In the genomic region with DNA sequence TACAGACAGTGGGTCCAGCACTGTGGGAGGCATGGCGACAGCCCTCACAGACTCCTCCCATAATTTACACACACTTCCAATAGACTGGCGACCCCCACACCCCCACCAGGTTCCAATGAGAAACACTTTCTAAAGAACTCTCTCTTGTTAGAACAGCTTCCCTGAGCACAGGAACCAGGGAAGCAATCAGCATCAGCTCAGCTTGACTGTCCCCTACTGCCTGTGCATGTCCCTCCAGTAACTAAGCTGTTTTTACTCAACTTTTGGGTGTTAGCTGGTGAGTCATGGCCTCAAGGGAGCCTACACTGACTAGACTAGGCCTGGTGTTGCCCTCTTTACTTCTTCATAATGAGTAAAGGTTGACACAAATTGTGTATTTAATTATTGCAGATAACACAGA, we compare ENCODE assay signal across 9 cellular contexts. TPM values are rescaled to one million over a fixed set of nuclear protein-coding genes. Genes with fewer than 3 reads are reported as not detected.
DNase-seq lines count a peak whose midpoint lies in the region; ATAC-seq and TF ChIP-seq lines count a peak whose summit lies in the region.
"Had no signal": no experiment of that assay in that cellular context is flagged by ENCODE, and none has a peak within 500 bp of the region (broad histone marks: within the 10 kb centered on the region; RNA-seq: fewer than 3 reads in every experiment).

No MANE protein-coding gene starts in this region.

- CTCF ChIA-PET in mammary epithelial cell (lab: Charles Lee; ENCODE audit: low non-redundant PET): no interaction called here

- peak overlapping the region; percentile 98 to 100 (median 99) for H3K27ac Mint-ChIP-seq in IgD-negative memory B cell

- 69% methylated on average over 2 of the region's 2 CpGs for WGBS in mammary epithelial cell (ENCODE audit: low coverage, missing lambda C conversion rate)

- H3K4me1 ChIP-seq in mammary epithelial cell (ENCODE audit: insufficient read depth, low read length) (no peaks in the 10 kb centered on the region), upper lobe of right lung (peaks cover 8% of the 10 kb centered on the region)

- H3K4me2 ChIP-seq in mammary epithelial cell (ENCODE audit: insufficient read depth, low read depth, low read length): no peak overlapping the region

- intact Hi-C loops in mammary epithelial cell (cut with micrococcal nuclease) (no loop called here), upper lobe of right lung (cut with DNase I) (loop anchor here (10.0 kb wide), 1 partner anchor 77 kb away; a partner anchor contains a TSS)

- H2AFZ ChIP-seq in mammary epithelial cell (ENCODE audit: low read depth, low read length): no peak overlapping the region

- no peak for TF ChIP-seq CTCF in mammary epithelial cell (conservative IDR thresholded peaks at IDR 0.05 in 1 of 2, IDR thresholded peaks at IDR 0.05 in 1 of 2; ENCODE audit: extremely low read depth in 1 of 2, insufficient read depth in 1 of 2, low read depth in 1 of 2, low read length in 2 of 2)
- no peak for TF ChIP-seq CTCF in upper lobe of right lung (IDR thresholded peaks at IDR 0.05)

- H3K27me3 Mint-ChIP-seq in IgD-negative memory B cell: no peaks in the 10 kb centered on the region

- peak overlapping the region in 3 of 4 donors; percentile 17 to 79 (median 23) for H3K4me3 Mint-ChIP-seq in IgD-negative memory B cell

- H4K20me1 ChIP-seq in mammary epithelial cell (ENCODE audit: insufficient read depth, low read length): no peaks in the 10 kb centered on the region

- H3K36me3 ChIP-seq in mammary epithelial cell (ENCODE audit: insufficient read depth, low read length) (no peaks in the 10 kb centered on the region), upper lobe of right lung (no peaks in the 10 kb centered on the region)

- BruUV-seq in mammary epithelial cell (replicated peaks; lab: Mats Ljungman, UMichigan): no TSS peak

- H3K27me3 ChIP-seq in mammary epithelial cell (ENCODE audit: insufficient read depth, low read length) (no peaks in the 10 kb centered on the region), upper lobe of right lung (no peaks in the 10 kb centered on the region)

- peaks cover 1% of the 10 kb centered on the region for H3K36me3 Mint-ChIP-seq in IgD-negative memory B cell

- H3K27ac ChIP-seq in mammary epithelial cell (ENCODE audit: insufficient read depth, low read depth, low read length) (no peak overlapping the region), upper lobe of right lung (no peak overlapping the region)

- peak; percentile 37 for DNase-seq in stimulated activated CD4-positive, alpha-beta T cell treated with anti-CD3 and anti-CD28 coated beads, Interleukin-4, amount 100 ng/mL, for 24 hours
- DNase-seq in stimulated activated CD4-positive, alpha-beta T cell treated with anti-CD3 and anti-CD28 coated beads, Interleukin-12 subunit alpha, Interleukin-12 subunit beta, amount 100 ng/mL, for 4 hours: no peak
- DNase-seq in mammary epithelial cell (peak; percentile 44), upper lobe of right lung (no peak), KG1 (lab: John Stamatoyannopoulos, UW) (no peak), ecto neural progenitor cell (ENCODE audit: low spot score) (no peak)
- DNase-seq: activated CD4-positive, CD25-positive, alpha-beta regulatory T cell had no signal

- in situ Hi-C loops in mammary epithelial cell (cut with MboI; ENCODE audit: low sequenced_read_pairs in 2 of 2): no loop called here

- H3K4me1 Mint-ChIP-seq in IgD-negative memory B cell: peaks cover 35 to 81% (median 70%) of the 10 kb centered on the region in 3 donors

- ATAC-seq in upper lobe of right lung: peak; percentile 12
- no peak for ATAC-seq in GM19023 (IDR thresholded peaks at IDR 0.05; ENCODE audit: unreplicated experiment)

- dilution Hi-C loops in mammary epithelial cell (cut with HindIII; ENCODE audit: low sequenced_read_pairs): no loop called here

- H3K9me3 ChIP-seq in mammary epithelial cell (replicated peaks; ENCODE audit: insufficient read depth, low read length): no peaks in the 10 kb centered on the region
- no peaks in the 10 kb centered on the region for H3K9me3 ChIP-seq in upper lobe of right lung

- no peak overlapping the region for H3K9ac ChIP-seq in mammary epithelial cell (ENCODE audit: insufficient read depth, low read length)

- H3K4me3 ChIP-seq in mammary epithelial cell (replicated peaks in 1 of 3; ENCODE audit: insufficient read depth in 1 of 3, low read depth in 2 of 3, low read length in 3 of 3) (no peak overlapping the region), upper lobe of right lung (no peak overlapping the region)

- H3K9me3 Mint-ChIP-seq in IgD-negative memory B cell: no peaks in the 10 kb centered on the region

- no peaks in the 10 kb centered on the region for H3K79me2 ChIP-seq in mammary epithelial cell (ENCODE audit: insufficient read depth, low read length)

RNA-seq across cellular contexts. Expression of a gene that starts 32.6 kb away (rescaled TPM):
- polyA plus RNA-seq in IgD-negative memory B cell (58.6 TPM), mammary epithelial cell (39.4 TPM)
- total RNA-seq in mammary epithelial cell (10 to 100 TPM; 28.7 to 42.2 TPM), upper lobe of right lung (32.6 TPM)
- polyA minus RNA-seq in mammary epithelial cell: 98.9 TPM

Comparison
In these comparisons a context has a peak if more than half of its experiments do, and no peak if none do; other contexts are left out.
1. DNase-seq: peak in stimulated activated CD4-positive, alpha-beta T cell treated with anti-CD3 and anti-CD28 coated beads, Interleukin-4, amount 100 ng/mL, for 24 hours (single experiment) and mammary epithelial cell (single experiment); none in stimulated activated CD4-positive, alpha-beta T cell treated with anti-CD3 and anti-CD28 coated beads, Interleukin-12 subunit alpha, Interleukin-12 subunit beta, amount 100 ng/mL, for 4 hours (single experiment), upper lobe of right lung (single experiment), KG1 (single experiment) and ecto neural progenitor cell (single experiment).